In the genomic region with DNA sequence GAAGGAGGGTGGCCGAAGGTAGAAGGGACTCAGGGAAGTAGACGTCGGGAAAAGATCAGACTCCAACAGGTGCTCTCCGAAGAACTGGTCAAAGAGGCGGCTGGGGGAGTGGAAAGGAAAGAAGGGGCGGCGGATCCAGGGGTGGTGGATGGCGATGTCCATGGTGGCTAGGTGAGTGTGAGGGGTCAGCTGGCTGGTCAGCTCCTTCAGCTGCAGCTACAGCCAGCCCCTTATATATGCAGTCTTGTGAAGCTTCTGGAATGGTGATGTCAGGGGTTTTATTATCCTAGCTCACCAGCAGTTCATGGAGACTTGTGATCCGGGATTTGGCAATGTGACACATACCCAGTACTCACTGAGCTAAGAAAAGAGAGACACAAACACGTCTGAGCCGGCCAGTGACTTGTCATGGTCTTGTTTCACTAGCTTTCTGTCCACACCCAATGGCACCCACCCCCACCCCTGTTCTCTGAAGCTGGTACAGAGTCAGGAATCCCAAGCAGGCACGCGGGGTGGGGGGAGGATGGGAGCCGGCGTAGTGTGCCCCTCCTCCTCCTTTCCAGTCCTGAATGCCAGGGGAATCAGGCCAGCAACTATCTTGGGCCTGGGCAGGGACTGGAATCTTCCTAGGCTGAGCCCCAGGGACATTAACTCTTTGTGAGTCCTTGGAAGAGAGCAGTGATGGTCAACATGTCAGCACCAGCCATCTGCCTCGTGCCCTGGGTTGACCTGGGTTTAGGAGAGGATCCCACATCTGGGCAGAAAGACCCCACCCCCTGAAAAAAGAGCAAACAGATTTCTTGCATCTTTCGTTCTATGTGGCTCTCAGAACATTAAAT, we compare ENCODE assay signal across 10 cellular contexts. TPM values are rescaled to one million over a fixed set of nuclear protein-coding genes. Genes with fewer than 3 reads are reported as not detected.
DNase-seq lines count a peak whose midpoint lies in the region; ATAC-seq, FAIRE-seq and TF ChIP-seq lines count a peak whose summit lies in the region.
"Had no signal": no experiment of that assay in that cellular context is flagged by ENCODE, and none has a peak within 500 bp of the region (broad histone marks: within the 10 kb centered on the region; RNA-seq: fewer than 3 reads in every experiment).

Gene CRYAB (minus strand): TSS at position 208 of the 839 bp plus-strand sequence. CDS start 46 bp downstream, at position 162.

- H3K36me3 ChIP-seq in aorta (ENCODE audit: control insufficient read depth in 1 of 2, insufficient read depth in 2 of 2, low read length in 1 of 2) = peaks cover 0 to 3% of the 10 kb centered on the region in 2 donors

- H3K27me3 ChIP-seq in aorta (ENCODE audit: control insufficient read depth in 1 of 2, insufficient read depth in 2 of 2, low read length in 1 of 2) = no peaks in the 10 kb centered on the region

- intact Hi-C loops in aorta (cut with DNase I) = loop anchor here (1.0 to 2.0 kb wide), 3 partner anchors 16 to 33 kb away; partner anchors contain the start of genes CFAP68 (in 2 of the 2) and FDXACB1 (in 2 of the 2)

- H3K4me1 ChIP-seq in aorta (ENCODE audit: control insufficient read depth in 1 of 2, insufficient read depth in 2 of 2, low read length in 2 of 2) = peaks cover 0 to 6% of the 10 kb centered on the region in 2 donors

- 4 to 8% methylated on average over 17 of the region's 17 CpGs for WGBS in aorta, 2 donors

- ATAC-seq in aorta (ENCODE audit: low FRiP score) (peak; percentile 87), GM19467 (IDR thresholded peaks at IDR 0.05; ENCODE audit: unreplicated experiment) (no peak)

- DNase-seq in DMS 273 (lab: John Stamatoyannopoulos, UW; ENCODE audit: unreplicated experiment) (peak; percentile 21), DMS 273 treated with DMSO at 0.1 percent for 48 hours (lab: John Stamatoyannopoulos, UW) (no peak), fibroblast of gingiva (ENCODE audit: low read depth) (peak; percentile 90), mucosa of gallbladder (ENCODE audit: low spot score) (peak; percentile 67), aorta (peak; percentile 92 to 95), DMS114 treated with DMSO at 0.1 percent for 48 hours (lab: John Stamatoyannopoulos, UW; ENCODE audit: unreplicated experiment) (no peak), D721Med (ENCODE audit: insufficient read length, low spot score) (no peak)

- peak within 1 kb of the TSS; percentile 79 to 98 for H3K4me3 ChIP-seq in aorta (ENCODE audit: low read length in 2 of 2)

- peak within 1 kb of the TSS; percentile 97 to 98 for H3K27ac ChIP-seq in aorta (ENCODE audit: low read depth in 1 of 2, low read length in 2 of 2)
- H3K27ac ChIP-seq: 22Rv1 had no signal

- H3K9me3 ChIP-seq in aorta (ENCODE audit: control insufficient read depth, low read length) = no peaks in the 10 kb centered on the region

- no peak for FAIRE-seq in D721Med (lab: Jason Lieb, UNC)
- FAIRE-seq: islet of Langerhans had no signal

- TF ChIP-seq CTCF in D721Med (IDR thresholded peaks at IDR 0.05; ENCODE audit: insufficient read depth, missing control alignments) = no peak

RNA-seq across cellular contexts. Expression of gene CRYAB, which starts in this region (rescaled TPM):
- 277 TPM for total RNA-seq in mucosa of gallbladder
- total RNA-seq in aorta = 1,000 to 10,000 TPM in 1 of 2 donors, 100 to 1,000 TPM in 1; 323 to 2,347 TPM
- 100 to 1,000 TPM; 483 to 702 TPM for polyA plus RNA-seq in aorta

Comparison
In these comparisons a context has a peak if more than half of its experiments do, and no peak if none do; other contexts are left out.
1. DNase-seq: peak in DMS 273 (single experiment), fibroblast of gingiva (single experiment), mucosa of gallbladder (single experiment) and aorta (2 of 2); none in DMS 273 treated with DMSO at 0.1 percent for 48 hours (single experiment), DMS114 treated with DMSO at 0.1 percent for 48 hours (single experiment) and D721Med (single experiment).